In the genomic region with DNA sequence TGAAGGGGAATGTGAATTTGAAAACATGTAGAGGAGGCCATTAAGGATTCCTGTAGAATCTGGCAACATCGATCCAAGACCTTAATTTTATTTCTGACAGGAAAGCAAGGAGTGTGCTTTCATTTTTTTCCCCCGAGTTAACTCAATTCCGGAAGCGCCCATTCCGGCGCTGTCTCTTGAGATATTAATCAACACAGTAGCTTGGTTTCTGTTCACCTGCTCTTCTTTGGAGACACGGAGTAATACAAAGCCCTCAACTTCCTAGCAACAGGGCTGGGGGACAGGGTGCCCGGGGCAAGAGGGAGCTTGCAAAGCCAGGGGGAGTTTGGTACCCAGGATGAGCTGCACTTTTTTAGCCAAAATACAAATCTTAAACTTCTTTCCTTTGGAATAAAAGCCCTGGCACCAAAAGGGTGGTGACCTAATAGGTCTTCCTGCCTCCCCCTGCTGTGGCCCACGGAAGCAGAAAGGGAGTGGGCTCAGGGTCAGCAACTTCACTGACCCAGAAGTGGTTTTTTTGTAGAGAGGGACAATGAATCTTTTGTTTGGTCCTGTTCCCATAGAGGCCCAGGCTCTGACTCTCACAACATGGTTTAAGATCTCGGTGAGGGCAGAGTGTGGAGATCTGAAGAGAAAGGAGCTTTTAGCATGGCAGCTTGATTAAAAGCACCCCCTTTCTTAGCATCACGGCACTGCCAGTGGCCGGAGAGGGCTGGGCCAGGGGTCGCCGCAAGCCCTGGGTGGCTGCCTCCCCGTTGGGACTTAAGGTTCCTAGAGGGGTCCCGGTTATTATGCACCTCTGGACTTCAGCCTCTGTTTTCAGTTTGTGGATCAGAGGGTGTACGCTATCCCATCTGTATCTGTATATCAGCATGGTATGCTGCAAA, we compare ENCODE assay signal across 1 cellular context.
TF ChIP-seq lines count a peak whose summit lies in the region.

No MANE protein-coding gene starts in this region.

TF ChIP-seq in HepG2, 621 proteins besides CTCF, POLR2A, EP300 and RAD21 (continues in another document):
- TF ChIP-seq, protein P1, sequence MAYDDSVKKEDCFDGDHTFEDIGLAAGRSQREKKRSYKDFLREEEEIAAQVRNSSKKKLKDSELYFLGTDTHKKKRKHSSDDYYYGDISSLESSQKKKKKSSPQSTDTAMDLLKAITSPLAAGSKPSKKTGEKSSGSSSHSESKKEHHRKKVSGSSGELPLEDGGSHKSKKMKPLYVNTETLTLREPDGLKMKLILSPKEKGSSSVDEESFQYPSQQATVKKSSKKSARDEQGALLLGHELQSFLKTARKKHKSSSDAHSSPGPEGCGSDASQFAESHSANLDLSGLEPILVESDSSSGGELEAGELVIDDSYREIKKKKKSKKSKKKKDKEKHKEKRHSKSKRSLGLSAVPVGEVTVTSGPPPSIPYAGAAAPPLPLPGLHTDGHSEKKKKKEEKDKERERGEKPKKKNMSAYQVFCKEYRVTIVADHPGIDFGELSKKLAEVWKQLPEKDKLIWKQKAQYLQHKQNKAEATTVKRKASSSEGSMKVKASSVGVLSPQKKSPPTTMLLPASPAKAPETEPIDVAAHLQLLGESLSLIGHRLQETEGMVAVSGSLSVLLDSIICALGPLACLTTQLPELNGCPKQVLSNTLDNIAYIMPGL (CRISPR knock-in tag; IDR thresholded peaks at IDR 0.05; ENCODE audit: borderline replicate concordance in 1 of 2, low read depth in 1 of 2): no peak
- TF ChIP-seq ZBTB7B (CRISPR knock-in tag; IDR thresholded peaks at IDR 0.05): peak; percentile 82; the same call in 1 of the 2 replicates
- peak; percentile 83; the same call in 1 of the 2 replicates for TF ChIP-seq ETV5 (CRISPR knock-in tag; IDR thresholded peaks at IDR 0.05; ENCODE audit: borderline replicate concordance)
- TF ChIP-seq PHF21A (CRISPR knock-in tag; IDR thresholded peaks at IDR 0.05): peak; percentile 73
- TF ChIP-seq ZNF274 (CRISPR knock-in tag; IDR thresholded peaks at IDR 0.05): 0 out of 2 replicates have a peak, but pooled peaks have one; percentile 67
- peak; percentile 86; the same call in 1 of the 2 replicates for TF ChIP-seq ZNF652 (CRISPR knock-in tag; IDR thresholded peaks at IDR 0.05; ENCODE audit: borderline replicate concordance, low read depth)
- TF ChIP-seq ZNF562 (CRISPR knock-in tag; IDR thresholded peaks at IDR 0.05; ENCODE audit: borderline replicate concordance): no peak
- TF ChIP-seq, protein P2, sequence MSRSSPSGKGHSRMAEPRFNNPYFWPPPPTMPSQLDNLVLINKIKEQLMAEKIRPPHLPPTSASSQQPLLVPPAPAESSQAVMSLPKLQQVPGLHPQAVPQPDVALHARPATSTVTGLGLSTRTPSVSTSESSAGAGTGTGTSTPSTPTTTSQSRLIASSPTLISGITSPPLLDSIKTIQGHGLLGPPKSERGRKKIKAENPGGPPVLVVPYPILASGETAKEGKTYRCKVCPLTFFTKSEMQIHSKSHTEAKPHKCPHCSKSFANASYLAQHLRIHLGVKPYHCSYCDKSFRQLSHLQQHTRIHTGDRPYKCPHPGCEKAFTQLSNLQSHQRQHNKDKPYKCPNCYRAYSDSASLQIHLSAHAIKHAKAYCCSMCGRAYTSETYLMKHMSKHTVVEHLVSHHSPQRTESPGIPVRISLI (CRISPR knock-in tag; IDR thresholded peaks at IDR 0.05; ENCODE audit: borderline replicate concordance): peak; percentile 93
- TF ChIP-seq ZNF44 (CRISPR knock-in tag; IDR thresholded peaks at IDR 0.05): no peak
- no peak for TF ChIP-seq SOX13 (IDR thresholded peaks at IDR 0.05)
- TF ChIP-seq SOX13 (CRISPR knock-in tag; conservative IDR thresholded peaks at IDR 0.05 in 1 of 2, IDR thresholded peaks at IDR 0.05 in 1 of 2): peak in 1 of 2 experiments; percentile 87; a peak in 2 of 4 replicates
- peak; percentile 8 for TF ChIP-seq TEAD3 (CRISPR knock-in tag; optimal IDR thresholded peaks at IDR 0.05; ENCODE audit: borderline replicate concordance)
- TF ChIP-seq NCOR1 (IDR thresholded peaks at IDR 0.05; ENCODE audit: borderline replicate concordance, low read length): peak; percentile 73; the same call in 1 of the 2 replicates
- TF ChIP-seq NR2C2 (CRISPR knock-in tag; IDR thresholded peaks at IDR 0.05; ENCODE audit: borderline replicate concordance): peak; percentile 88; the same call in 1 of the 2 replicates
- 0 out of 2 replicates have a peak, but pooled peaks have one; percentile 52 for TF ChIP-seq ZNF713 (CRISPR knock-in tag; IDR thresholded peaks at IDR 0.05)
- peak; percentile 68; the same call in 1 of the 2 replicates for TF ChIP-seq ZSCAN29 (CRISPR knock-in tag; conservative IDR thresholded peaks at IDR 0.05)
- TF ChIP-seq RXRA (CRISPR knock-in tag; IDR thresholded peaks at IDR 0.05): peak; percentile 51; the same call in 1 of the 2 replicates
- TF ChIP-seq, protein P3, sequence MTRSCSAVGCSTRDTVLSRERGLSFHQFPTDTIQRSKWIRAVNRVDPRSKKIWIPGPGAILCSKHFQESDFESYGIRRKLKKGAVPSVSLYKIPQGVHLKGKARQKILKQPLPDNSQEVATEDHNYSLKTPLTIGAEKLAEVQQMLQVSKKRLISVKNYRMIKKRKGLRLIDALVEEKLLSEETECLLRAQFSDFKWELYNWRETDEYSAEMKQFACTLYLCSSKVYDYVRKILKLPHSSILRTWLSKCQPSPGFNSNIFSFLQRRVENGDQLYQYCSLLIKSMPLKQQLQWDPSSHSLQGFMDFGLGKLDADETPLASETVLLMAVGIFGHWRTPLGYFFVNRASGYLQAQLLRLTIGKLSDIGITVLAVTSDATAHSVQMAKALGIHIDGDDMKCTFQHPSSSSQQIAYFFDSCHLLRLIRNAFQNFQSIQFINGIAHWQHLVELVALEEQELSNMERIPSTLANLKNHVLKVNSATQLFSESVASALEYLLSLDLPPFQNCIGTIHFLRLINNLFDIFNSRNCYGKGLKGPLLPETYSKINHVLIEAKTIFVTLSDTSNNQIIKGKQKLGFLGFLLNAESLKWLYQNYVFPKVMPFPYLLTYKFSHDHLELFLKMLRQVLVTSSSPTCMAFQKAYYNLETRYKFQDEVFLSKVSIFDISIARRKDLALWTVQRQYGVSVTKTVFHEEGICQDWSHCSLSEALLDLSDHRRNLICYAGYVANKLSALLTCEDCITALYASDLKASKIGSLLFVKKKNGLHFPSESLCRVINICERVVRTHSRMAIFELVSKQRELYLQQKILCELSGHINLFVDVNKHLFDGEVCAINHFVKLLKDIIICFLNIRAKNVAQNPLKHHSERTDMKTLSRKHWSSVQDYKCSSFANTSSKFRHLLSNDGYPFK (CRISPR knock-in tag; IDR thresholded peaks at IDR 0.05; ENCODE audit: borderline replicate concordance): 0 out of 2 replicates have a peak, but pooled peaks have one; percentile 5
- TF ChIP-seq, protein P4, sequence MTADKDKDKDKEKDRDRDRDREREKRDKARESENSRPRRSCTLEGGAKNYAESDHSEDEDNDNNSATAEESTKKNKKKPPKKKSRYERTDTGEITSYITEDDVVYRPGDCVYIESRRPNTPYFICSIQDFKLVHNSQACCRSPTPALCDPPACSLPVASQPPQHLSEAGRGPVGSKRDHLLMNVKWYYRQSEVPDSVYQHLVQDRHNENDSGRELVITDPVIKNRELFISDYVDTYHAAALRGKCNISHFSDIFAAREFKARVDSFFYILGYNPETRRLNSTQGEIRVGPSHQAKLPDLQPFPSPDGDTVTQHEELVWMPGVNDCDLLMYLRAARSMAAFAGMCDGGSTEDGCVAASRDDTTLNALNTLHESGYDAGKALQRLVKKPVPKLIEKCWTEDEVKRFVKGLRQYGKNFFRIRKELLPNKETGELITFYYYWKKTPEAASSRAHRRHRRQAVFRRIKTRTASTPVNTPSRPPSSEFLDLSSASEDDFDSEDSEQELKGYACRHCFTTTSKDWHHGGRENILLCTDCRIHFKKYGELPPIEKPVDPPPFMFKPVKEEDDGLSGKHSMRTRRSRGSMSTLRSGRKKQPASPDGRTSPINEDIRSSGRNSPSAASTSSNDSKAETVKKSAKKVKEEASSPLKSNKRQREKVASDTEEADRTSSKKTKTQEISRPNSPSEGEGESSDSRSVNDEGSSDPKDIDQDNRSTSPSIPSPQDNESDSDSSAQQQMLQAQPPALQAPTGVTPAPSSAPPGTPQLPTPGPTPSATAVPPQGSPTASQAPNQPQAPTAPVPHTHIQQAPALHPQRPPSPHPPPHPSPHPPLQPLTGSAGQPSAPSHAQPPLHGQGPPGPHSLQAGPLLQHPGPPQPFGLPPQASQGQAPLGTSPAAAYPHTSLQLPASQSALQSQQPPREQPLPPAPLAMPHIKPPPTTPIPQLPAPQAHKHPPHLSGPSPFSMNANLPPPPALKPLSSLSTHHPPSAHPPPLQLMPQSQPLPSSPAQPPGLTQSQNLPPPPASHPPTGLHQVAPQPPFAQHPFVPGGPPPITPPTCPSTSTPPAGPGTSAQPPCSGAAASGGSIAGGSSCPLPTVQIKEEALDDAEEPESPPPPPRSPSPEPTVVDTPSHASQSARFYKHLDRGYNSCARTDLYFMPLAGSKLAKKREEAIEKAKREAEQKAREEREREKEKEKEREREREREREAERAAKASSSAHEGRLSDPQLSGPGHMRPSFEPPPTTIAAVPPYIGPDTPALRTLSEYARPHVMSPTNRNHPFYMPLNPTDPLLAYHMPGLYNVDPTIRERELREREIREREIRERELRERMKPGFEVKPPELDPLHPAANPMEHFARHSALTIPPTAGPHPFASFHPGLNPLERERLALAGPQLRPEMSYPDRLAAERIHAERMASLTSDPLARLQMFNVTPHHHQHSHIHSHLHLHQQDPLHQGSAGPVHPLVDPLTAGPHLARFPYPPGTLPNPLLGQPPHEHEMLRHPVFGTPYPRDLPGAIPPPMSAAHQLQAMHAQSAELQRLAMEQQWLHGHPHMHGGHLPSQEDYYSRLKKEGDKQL (CRISPR knock-in tag; IDR thresholded peaks at IDR 0.05; ENCODE audit: low read depth): no peak
- TF ChIP-seq XRCC5 (optimal IDR thresholded peaks at IDR 0.05; ENCODE audit: low read length): peak; percentile 62
- peak; percentile 64; the same call in 1 of the 2 replicates for TF ChIP-seq FOXP4 (CRISPR knock-in tag; IDR thresholded peaks at IDR 0.05)
- TF ChIP-seq, protein P5, sequence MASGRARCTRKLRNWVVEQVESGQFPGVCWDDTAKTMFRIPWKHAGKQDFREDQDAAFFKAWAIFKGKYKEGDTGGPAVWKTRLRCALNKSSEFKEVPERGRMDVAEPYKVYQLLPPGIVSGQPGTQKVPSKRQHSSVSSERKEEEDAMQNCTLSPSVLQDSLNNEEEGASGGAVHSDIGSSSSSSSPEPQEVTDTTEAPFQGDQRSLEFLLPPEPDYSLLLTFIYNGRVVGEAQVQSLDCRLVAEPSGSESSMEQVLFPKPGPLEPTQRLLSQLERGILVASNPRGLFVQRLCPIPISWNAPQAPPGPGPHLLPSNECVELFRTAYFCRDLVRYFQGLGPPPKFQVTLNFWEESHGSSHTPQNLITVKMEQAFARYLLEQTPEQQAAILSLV (CRISPR knock-in tag; IDR thresholded peaks at IDR 0.05; ENCODE audit: borderline replicate concordance): no peak
- TF ChIP-seq CC2D1A (CRISPR knock-in tag; IDR thresholded peaks at IDR 0.05): no peak
- TF ChIP-seq, protein P6, sequence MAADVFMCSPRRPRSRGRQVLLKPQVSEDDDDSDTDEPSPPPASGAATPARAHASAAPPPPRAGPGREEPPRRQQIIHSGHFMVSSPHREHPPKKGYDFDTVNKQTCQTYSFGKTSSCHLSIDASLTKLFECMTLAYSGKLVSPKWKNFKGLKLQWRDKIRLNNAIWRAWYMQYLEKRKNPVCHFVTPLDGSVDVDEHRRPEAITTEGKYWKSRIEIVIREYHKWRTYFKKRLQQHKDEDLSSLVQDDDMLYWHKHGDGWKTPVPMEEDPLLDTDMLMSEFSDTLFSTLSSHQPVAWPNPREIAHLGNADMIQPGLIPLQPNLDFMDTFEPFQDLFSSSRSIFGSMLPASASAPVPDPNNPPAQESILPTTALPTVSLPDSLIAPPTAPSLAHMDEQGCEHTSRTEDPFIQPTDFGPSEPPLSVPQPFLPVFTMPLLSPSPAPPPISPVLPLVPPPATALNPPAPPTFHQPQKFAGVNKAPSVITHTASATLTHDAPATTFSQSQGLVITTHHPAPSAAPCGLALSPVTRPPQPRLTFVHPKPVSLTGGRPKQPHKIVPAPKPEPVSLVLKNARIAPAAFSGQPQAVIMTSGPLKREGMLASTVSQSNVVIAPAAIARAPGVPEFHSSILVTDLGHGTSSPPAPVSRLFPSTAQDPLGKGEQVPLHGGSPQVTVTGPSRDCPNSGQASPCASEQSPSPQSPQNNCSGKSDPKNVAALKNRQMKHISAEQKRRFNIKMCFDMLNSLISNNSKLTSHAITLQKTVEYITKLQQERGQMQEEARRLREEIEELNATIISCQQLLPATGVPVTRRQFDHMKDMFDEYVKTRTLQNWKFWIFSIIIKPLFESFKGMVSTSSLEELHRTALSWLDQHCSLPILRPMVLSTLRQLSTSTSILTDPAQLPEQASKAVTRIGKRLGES (CRISPR knock-in tag; IDR thresholded peaks at IDR 0.05; ENCODE audit: borderline replicate concordance): no peak
- TF ChIP-seq MED1 (CRISPR knock-in tag; IDR thresholded peaks at IDR 0.05): peak; percentile 65; the same call in 1 of the 2 replicates
- peak; percentile 32; the same call in 1 of the 2 replicates for TF ChIP-seq GABPA (IDR thresholded peaks at IDR 0.05; ENCODE audit: low read depth, low read length)
- peak; percentile 64; the same call in 1 of the 2 replicates for TF ChIP-seq GABPA (CRISPR knock-in tag; IDR thresholded peaks at IDR 0.05; ENCODE audit: low read depth)
- TF ChIP-seq, protein P7, sequence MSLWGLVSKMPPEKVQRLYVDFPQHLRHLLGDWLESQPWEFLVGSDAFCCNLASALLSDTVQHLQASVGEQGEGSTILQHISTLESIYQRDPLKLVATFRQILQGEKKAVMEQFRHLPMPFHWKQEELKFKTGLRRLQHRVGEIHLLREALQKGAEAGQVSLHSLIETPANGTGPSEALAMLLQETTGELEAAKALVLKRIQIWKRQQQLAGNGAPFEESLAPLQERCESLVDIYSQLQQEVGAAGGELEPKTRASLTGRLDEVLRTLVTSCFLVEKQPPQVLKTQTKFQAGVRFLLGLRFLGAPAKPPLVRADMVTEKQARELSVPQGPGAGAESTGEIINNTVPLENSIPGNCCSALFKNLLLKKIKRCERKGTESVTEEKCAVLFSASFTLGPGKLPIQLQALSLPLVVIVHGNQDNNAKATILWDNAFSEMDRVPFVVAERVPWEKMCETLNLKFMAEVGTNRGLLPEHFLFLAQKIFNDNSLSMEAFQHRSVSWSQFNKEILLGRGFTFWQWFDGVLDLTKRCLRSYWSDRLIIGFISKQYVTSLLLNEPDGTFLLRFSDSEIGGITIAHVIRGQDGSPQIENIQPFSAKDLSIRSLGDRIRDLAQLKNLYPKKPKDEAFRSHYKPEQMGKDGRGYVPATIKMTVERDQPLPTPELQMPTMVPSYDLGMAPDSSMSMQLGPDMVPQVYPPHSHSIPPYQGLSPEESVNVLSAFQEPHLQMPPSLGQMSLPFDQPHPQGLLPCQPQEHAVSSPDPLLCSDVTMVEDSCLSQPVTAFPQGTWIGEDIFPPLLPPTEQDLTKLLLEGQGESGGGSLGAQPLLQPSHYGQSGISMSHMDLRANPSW (CRISPR knock-in tag; IDR thresholded peaks at IDR 0.05; ENCODE audit: borderline replicate concordance): 0 out of 2 replicates have a peak, but pooled peaks have one; percentile 52
